ENCODE assay signal across 1 cellular context in genomic region chr16:14510939-14511797, GRCh38.
TF ChIP-seq lines count a peak whose summit lies in the region.

No MANE protein-coding gene starts in this region.

TF ChIP-seq in HepG2, 621 proteins besides CTCF, POLR2A, EP300 and RAD21 (continued from another document and continues in another):
- no peak for TF ChIP-seq LRRFIP1 (CRISPR knock-in tag; conservative IDR thresholded peaks at IDR 0.05)
- no peak for TF ChIP-seq SOX6 (IDR thresholded peaks at IDR 0.05)
- TF ChIP-seq SOX6 (CRISPR knock-in tag; IDR thresholded peaks at IDR 0.05): peak; percentile 96
- TF ChIP-seq NR1H2 (CRISPR knock-in tag; IDR thresholded peaks at IDR 0.05; ENCODE audit: borderline replicate concordance, low read depth): no peak
- no peak for TF ChIP-seq XRCC5 (optimal IDR thresholded peaks at IDR 0.05; ENCODE audit: low read length)
- TF ChIP-seq ZNF775 (CRISPR knock-in tag; IDR thresholded peaks at IDR 0.05; ENCODE audit: borderline replicate concordance): peak; percentile 78; the same call in 1 of the 2 replicates
- peak; percentile 96 for TF ChIP-seq TOE1 (CRISPR knock-in tag; IDR thresholded peaks at IDR 0.05)
- no peak for TF ChIP-seq SNAPC2 (CRISPR knock-in tag; IDR thresholded peaks at IDR 0.05)
- peak; percentile 95 for TF ChIP-seq MLX (CRISPR knock-in tag; IDR thresholded peaks at IDR 0.05)
- no peak for TF ChIP-seq ZNF530 (CRISPR knock-in tag; IDR thresholded peaks at IDR 0.05; ENCODE audit: low read depth)
- no peak for TF ChIP-seq IKZF4 (CRISPR knock-in tag; IDR thresholded peaks at IDR 0.05; ENCODE audit: borderline replicate concordance, low read depth, not compliant biosample characterization)
- TF ChIP-seq RERE (CRISPR knock-in tag; IDR thresholded peaks at IDR 0.05; ENCODE audit: low read depth): peak; percentile 96
- peak; percentile 99 for TF ChIP-seq HDAC2 (CRISPR knock-in tag; IDR thresholded peaks at IDR 0.05)
- peak; percentile 99 for TF ChIP-seq HNF4A (CRISPR knock-in tag; IDR thresholded peaks at IDR 0.05)
- TF ChIP-seq ZNF549 (CRISPR knock-in tag; IDR thresholded peaks at IDR 0.05): no peak
- TF ChIP-seq ZNF33B (CRISPR knock-in tag; IDR thresholded peaks at IDR 0.05): 0 out of 2 replicates have a peak, but pooled peaks have one; percentile 34
- 0 out of 2 replicates have a peak, but pooled peaks have one; percentile 13 for TF ChIP-seq UBTF (CRISPR knock-in tag; IDR thresholded peaks at IDR 0.05)
- no peak for TF ChIP-seq SUZ12 (IDR thresholded peaks at IDR 0.05; ENCODE audit: low read depth, low read length)
- TF ChIP-seq KMT2A (CRISPR knock-in tag; IDR thresholded peaks at IDR 0.05): no peak; the same call in 1 of the 2 replicates
- peak; percentile 77; the same call in 1 of the 2 replicates for TF ChIP-seq ZBTB20 (CRISPR knock-in tag; IDR thresholded peaks at IDR 0.05; ENCODE audit: borderline replicate concordance, low read depth)
- TF ChIP-seq ZNF547 (CRISPR knock-in tag; IDR thresholded peaks at IDR 0.05): no peak
- TF ChIP-seq GABPB1 (CRISPR knock-in tag; IDR thresholded peaks at IDR 0.05): no peak; the same call in 1 of the 2 replicates
- TF ChIP-seq KAT2B (IDR thresholded peaks at IDR 0.05; ENCODE audit: borderline replicate concordance, low read depth, low read length): no peak
- TF ChIP-seq ZNF567 (CRISPR knock-in tag; IDR thresholded peaks at IDR 0.05; ENCODE audit: borderline replicate concordance): peak; percentile 74; the same call in 1 of the 2 replicates
- TF ChIP-seq RNF219 (CRISPR knock-in tag; IDR thresholded peaks at IDR 0.05): no peak
- TF ChIP-seq SP2 (CRISPR knock-in tag; IDR thresholded peaks at IDR 0.05): no peak
- TF ChIP-seq JUND (CRISPR knock-in tag; IDR thresholded peaks at IDR 0.05): peak; percentile 81
- TF ChIP-seq HHEX (CRISPR knock-in tag; IDR thresholded peaks at IDR 0.05): peak; percentile 91
- TF ChIP-seq ZNF331 (CRISPR knock-in tag; IDR thresholded peaks at IDR 0.05): peak; percentile 91
- peak; percentile 72 for TF ChIP-seq ZNF430 (CRISPR knock-in tag; IDR thresholded peaks at IDR 0.05)
- TF ChIP-seq STAG1 (CRISPR knock-in tag; IDR thresholded peaks at IDR 0.05): peak; percentile 44
- no peak for TF ChIP-seq TCF7L2 (IDR thresholded peaks at IDR 0.05; ENCODE audit: low read depth, low read length)
- peak; percentile 92; the same call in 1 of the 2 replicates for TF ChIP-seq KDM3A (CRISPR knock-in tag; IDR thresholded peaks at IDR 0.05; ENCODE audit: low read depth)
- peak; percentile 96 for TF ChIP-seq TARDBP (CRISPR knock-in tag; IDR thresholded peaks at IDR 0.05)
- TF ChIP-seq HOMEZ (CRISPR knock-in tag; IDR thresholded peaks at IDR 0.05; ENCODE audit: low read depth): peak; percentile 90; the same call in 1 of the 2 replicates
- no peak for TF ChIP-seq ZBTB38 (CRISPR knock-in tag; IDR thresholded peaks at IDR 0.05)
- TF ChIP-seq NFATC3 (CRISPR knock-in tag; IDR thresholded peaks at IDR 0.05): no peak
- peak; percentile 99 for TF ChIP-seq RXRB (CRISPR knock-in tag; IDR thresholded peaks at IDR 0.05; ENCODE audit: borderline replicate concordance)
- no peak for TF ChIP-seq ZSCAN30 (CRISPR knock-in tag; IDR thresholded peaks at IDR 0.05)
- TF ChIP-seq ZGPAT (CRISPR knock-in tag; IDR thresholded peaks at IDR 0.05): peak; percentile 98
- TF ChIP-seq BCLAF1 (IDR thresholded peaks at IDR 0.05): no peak
- TF ChIP-seq MTA1 (CRISPR knock-in tag; IDR thresholded peaks at IDR 0.05; ENCODE audit: borderline replicate concordance): no peak; the same call in 1 of the 2 replicates
